In the genomic region with DNA sequence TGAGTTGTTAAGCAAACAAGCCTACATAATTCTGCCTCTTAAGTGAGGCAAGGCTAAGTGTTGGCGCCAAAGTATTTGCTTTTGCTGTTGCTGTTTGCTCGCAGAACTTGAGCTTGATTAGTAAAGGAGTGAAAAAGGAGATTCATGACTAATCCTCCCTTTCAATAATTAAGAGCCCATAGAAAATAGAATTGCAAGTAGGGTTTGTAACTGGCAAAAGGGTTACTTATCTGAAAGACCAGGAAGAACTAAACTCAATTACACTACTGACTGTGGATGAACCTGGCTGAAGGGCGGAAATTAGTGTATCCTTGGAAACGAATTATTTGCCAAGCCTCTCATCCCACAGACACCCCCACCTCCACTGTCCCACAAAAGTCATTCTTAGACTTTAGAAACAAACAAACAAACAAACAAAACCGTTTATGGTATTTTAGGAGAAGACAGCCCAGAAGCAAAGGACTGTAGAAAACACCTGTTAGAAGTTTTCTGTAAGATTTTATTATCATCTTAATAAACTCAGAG, we compare ENCODE assay signal across 8 cellular contexts. TPM values are rescaled to one million over a fixed set of nuclear protein-coding genes. Genes with fewer than 3 reads are reported as not detected.
DNase-seq lines count a peak whose midpoint lies in the region; ATAC-seq, FAIRE-seq and TF ChIP-seq lines count a peak whose summit lies in the region.

No MANE protein-coding gene starts in this region.

- FAIRE-seq in A549 (lab: Jason Lieb, UNC) = no peak

- no peaks in the 10 kb centered on the region for H3K36me3 ChIP-seq in muscle layer of duodenum (ENCODE audit: control insufficient read depth in 1 of 2, insufficient read depth in 2 of 2, low read length in 2 of 2)

- H3K9me3 ChIP-seq in A549 = no peaks in the 10 kb centered on the region
- H3K9me3 ChIP-seq in muscle layer of duodenum (ENCODE audit: control insufficient read depth in 1 of 2, low read length in 2 of 2) = no peaks in the 10 kb centered on the region

- ATAC-seq in A549 (no peak), HG03045 (IDR thresholded peaks at IDR 0.05; ENCODE audit: unreplicated experiment) (no peak), HG02884 (IDR thresholded peaks at IDR 0.05; ENCODE audit: unreplicated experiment) (no peak)

- no peak for TF ChIP-seq EP300 in A549 (IDR thresholded peaks at IDR 0.05)

- WGBS in A549 (ENCODE audit: missing lambda C conversion rate) = 19% methylated on average over 5 of the region's 5 CpGs

- no peak for DNase-seq in A549 (ENCODE audit: low read depth in 1 of 2, low spot score in 1 of 2)
- no peak for DNase-seq in HL-60 (ENCODE audit: low read depth in 1 of 2, low spot score in 1 of 2)
- DNase-seq in caudate nucleus (lab: John Stamatoyannopoulos, UW) = no peak
- no peak for DNase-seq in NCI-H128 (lab: John Stamatoyannopoulos, UW; ENCODE audit: unreplicated experiment)
- no peak for DNase-seq in activated gamma-delta T cell (lab: John Stamatoyannopoulos, UW)

- CTCF ChIA-PET in A549 (lab: Yijun Ruan, JAX) = interaction anchor here (0.7 kb wide), 1 partner anchor 96 kb away, joined by 4 read pairs; the partner anchor contains the start of gene POGLUT3

- H3K4me2 ChIP-seq in A549 = peak overlapping the region; percentile 96

- peak overlapping the region; percentile 82 for H3K4me3 ChIP-seq in A549
- H3K4me3 ChIP-seq in HL-60 (replicated peaks; ENCODE audit: insufficient read depth, low read length) = peak overlapping the region; percentile 66
- H3K4me3 ChIP-seq in muscle layer of duodenum (ENCODE audit: low read depth in 1 of 2, low read length in 2 of 2) = peak overlapping the region; percentile 93

- no peak for TF ChIP-seq RAD21 in A549 (conservative IDR thresholded peaks at IDR 0.05 in 1 of 2, IDR thresholded peaks at IDR 0.05 in 1 of 2)

- H3K4me1 ChIP-seq in A549 (no peaks in the 10 kb centered on the region), muscle layer of duodenum (ENCODE audit: control insufficient read depth in 1 of 2, insufficient read depth in 2 of 2, low read length in 2 of 2) (peaks cover 0 to 5% of the 10 kb centered on the region in 2 donors)

- H3K27me3 ChIP-seq in HL-60 (ENCODE audit: insufficient read depth, poor library complexity, severe bottlenecking) (peaks cover 12% of the 10 kb centered on the region), muscle layer of duodenum (ENCODE audit: low read depth, low read length) (no peaks in the 10 kb centered on the region)

- POLR2A ChIA-PET in A549 (lab: Yijun Ruan, JAX) = no interaction called here

- TF ChIP-seq POLR2A in A549 (IDR thresholded peaks at IDR 0.05; ENCODE audit: low read length) = no peak

- TF ChIP-seq CTCF in A549 (IDR thresholded peaks at IDR 0.05) = no peak
- no peak for TF ChIP-seq CTCF in HL-60 (IDR thresholded peaks at IDR 0.05; ENCODE audit: insufficient read depth, low read length)

- no peak overlapping the region for H3K27ac ChIP-seq in A549
- no peak overlapping the region for H3K27ac ChIP-seq in HL-60 (replicated peaks)
- peak overlapping the region; percentile 48 for H3K27ac ChIP-seq in caudate nucleus (ENCODE audit: low read depth, low read length)
- peak overlapping the region; percentile 45 for H3K27ac ChIP-seq in muscle layer of duodenum (ENCODE audit: low read length)

TF ChIP-seq in A549, 52 proteins besides CTCF, POLR2A, EP300 and RAD21:
- TF ChIP-seq RNF2 (IDR thresholded peaks at IDR 0.05; ENCODE audit: borderline replicate concordance, low read depth) (peak; percentile 90; the same call in 1 of the 2 replicates), KDM1A (IDR thresholded peaks at IDR 0.05; ENCODE audit: low read depth) (no peak), CBX8 (IDR thresholded peaks at IDR 0.05) (peak; percentile 96)

RNA-seq across cellular contexts. Expression of gene EXPH5, which starts 0.4 kb away (rescaled TPM):
- 0.37 and 0.41 TPM in 2 replicates for polyA plus RNA-seq in A549 (2011; rRNA removed)
- polyA plus RNA-seq in A549 (2012; cell fraction: cytosol; rRNA removed) = 0.01 TPM in 2 replicates
- 0.01 and 0.04 TPM in 2 replicates for polyA plus RNA-seq in A549 (2012; cell fraction: nucleus; rRNA removed)
- polyA plus RNA-seq in A549 (2017; fragmentation: RNase III; extraction: RNeasy Plus Mini Kit Qiagen cat#74134 plus additional on column Dnase treatment) = 0.01 to 0.03 TPM (median 0.01 TPM) in 3 replicates
- 1.1 and 1.4 TPM in 2 replicates for polyA minus RNA-seq in A549 (2011; rRNA and poly(A)+ RNA removed)

Comparison
In these comparisons a context has a peak if more than half of its experiments do, and no peak if none do; other contexts are left out.
1. H3K27ac ChIP-seq: peak in caudate nucleus (single experiment) and muscle layer of duodenum (single experiment); none in A549 (0 of 2) and HL-60 (single experiment).
2. Peak in every context shown above with its lines, with median percentiles within 50 percentile points of each other: H3K4me3 ChIP-seq.